ENCODE assay signal across 1 cellular context in the genomic region with DNA sequence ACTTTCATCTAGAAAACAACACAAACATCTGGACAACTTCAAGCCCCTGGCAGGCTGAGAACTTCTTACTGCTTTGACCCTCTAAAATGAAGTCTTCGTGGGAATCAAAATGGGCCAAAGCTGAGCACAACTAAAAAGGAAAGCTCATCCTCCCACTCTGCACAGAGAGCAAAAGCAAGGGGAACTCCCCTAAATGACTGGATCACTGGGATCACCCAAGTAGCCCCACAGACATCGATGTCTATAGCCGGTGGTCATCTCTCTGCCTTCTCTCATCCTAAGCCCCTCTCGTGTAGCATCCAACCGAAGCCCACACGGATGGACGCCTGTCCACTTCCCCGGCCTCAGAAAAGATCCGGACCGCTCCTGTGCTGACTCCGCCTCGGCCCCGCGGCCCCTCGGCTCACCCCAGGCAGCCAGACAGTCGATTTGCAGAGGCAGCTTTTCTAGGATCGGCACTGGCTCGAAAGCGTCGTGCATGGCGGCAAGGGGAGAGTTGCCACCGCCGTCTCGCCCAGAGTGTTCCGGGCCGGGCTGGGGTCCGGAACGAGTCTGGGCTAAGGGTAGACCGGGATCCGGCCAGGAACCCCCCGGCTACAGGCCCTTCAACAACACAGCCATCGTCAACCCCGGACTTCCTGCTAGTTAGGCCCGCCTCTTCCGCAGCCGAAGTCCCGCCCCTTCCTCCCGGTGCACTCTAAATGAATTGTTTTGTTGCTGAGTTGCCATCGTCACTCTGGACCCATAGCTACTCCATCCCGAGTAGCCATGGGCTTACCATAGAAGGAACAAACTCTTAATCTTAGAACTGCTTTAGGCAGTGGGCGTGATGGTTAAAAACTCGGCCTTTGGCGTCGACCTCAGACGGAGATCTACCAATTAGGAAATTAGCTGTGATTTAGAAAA.
TF ChIP-seq lines count a peak whose summit lies in the region.

A gene with protein sequence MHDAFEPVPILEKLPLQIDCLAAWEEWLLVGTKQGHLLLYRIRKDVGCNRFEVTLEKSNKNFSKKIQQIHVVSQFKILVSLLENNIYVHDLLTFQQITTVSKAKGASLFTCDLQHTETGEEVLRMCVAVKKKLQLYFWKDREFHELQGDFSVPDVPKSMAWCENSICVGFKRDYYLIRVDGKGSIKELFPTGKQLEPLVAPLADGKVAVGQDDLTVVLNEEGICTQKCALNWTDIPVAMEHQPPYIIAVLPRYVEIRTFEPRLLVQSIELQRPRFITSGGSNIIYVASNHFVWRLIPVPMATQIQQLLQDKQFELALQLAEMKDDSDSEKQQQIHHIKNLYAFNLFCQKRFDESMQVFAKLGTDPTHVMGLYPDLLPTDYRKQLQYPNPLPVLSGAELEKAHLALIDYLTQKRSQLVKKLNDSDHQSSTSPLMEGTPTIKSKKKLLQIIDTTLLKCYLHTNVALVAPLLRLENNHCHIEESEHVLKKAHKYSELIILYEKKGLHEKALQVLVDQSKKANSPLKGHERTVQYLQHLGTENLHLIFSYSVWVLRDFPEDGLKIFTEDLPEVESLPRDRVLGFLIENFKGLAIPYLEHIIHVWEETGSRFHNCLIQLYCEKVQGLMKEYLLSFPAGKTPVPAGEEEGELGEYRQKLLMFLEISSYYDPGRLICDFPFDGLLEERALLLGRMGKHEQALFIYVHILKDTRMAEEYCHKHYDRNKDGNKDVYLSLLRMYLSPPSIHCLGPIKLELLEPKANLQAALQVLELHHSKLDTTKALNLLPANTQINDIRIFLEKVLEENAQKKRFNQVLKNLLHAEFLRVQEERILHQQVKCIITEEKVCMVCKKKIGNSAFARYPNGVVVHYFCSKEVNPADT (minus strand): TSS at position 631 of the 906 bp plus-strand sequence. CDS start 151 bp downstream, at position 480.

TF ChIP-seq in K562, 482 proteins besides CTCF, POLR2A, EP300 and RAD21 (continued from another document and continues in another):
- TF ChIP-seq, protein P1, sequence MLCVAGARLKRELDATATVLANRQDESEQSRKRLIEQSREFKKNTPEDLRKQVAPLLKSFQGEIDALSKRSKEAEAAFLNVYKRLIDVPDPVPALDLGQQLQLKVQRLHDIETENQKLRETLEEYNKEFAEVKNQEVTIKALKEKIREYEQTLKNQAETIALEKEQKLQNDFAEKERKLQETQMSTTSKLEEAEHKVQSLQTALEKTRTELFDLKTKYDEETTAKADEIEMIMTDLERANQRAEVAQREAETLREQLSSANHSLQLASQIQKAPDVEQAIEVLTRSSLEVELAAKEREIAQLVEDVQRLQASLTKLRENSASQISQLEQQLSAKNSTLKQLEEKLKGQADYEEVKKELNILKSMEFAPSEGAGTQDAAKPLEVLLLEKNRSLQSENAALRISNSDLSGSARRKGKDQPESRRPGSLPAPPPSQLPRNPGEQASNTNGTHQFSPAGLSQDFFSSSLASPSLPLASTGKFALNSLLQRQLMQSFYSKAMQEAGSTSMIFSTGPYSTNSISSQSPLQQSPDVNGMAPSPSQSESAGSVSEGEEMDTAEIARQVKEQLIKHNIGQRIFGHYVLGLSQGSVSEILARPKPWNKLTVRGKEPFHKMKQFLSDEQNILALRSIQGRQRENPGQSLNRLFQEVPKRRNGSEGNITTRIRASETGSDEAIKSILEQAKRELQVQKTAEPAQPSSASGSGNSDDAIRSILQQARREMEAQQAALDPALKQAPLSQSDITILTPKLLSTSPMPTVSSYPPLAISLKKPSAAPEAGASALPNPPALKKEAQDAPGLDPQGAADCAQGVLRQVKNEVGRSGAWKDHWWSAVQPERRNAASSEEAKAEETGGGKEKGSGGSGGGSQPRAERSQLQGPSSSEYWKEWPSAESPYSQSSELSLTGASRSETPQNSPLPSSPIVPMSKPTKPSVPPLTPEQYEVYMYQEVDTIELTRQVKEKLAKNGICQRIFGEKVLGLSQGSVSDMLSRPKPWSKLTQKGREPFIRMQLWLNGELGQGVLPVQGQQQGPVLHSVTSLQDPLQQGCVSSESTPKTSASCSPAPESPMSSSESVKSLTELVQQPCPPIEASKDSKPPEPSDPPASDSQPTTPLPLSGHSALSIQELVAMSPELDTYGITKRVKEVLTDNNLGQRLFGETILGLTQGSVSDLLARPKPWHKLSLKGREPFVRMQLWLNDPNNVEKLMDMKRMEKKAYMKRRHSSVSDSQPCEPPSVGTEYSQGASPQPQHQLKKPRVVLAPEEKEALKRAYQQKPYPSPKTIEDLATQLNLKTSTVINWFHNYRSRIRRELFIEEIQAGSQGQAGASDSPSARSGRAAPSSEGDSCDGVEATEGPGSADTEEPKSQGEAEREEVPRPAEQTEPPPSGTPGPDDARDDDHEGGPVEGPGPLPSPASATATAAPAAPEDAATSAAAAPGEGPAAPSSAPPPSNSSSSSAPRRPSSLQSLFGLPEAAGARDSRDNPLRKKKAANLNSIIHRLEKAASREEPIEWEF (CRISPR knock-in tag; IDR thresholded peaks at IDR 0.05): no peak
- TF ChIP-seq SMARCC2 (IDR thresholded peaks at IDR 0.05; ENCODE audit: low read depth): no peak
- TF ChIP-seq, protein P2, sequence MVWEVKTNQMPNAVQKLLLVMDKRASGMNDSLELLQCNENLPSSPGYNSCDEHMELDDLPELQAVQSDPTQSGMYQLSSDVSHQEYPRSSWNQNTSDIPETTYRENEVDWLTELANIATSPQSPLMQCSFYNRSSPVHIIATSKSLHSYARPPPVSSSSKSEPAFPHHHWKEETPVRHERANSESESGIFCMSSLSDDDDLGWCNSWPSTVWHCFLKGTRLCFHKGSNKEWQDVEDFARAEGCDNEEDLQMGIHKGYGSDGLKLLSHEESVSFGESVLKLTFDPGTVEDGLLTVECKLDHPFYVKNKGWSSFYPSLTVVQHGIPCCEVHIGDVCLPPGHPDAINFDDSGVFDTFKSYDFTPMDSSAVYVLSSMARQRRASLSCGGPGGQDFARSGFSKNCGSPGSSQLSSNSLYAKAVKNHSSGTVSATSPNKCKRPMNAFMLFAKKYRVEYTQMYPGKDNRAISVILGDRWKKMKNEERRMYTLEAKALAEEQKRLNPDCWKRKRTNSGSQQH (CRISPR knock-in tag; IDR thresholded peaks at IDR 0.05): peak; percentile 28; the same call in 1 of the 2 replicates
- TF ChIP-seq ZNF589 (CRISPR knock-in tag; IDR thresholded peaks at IDR 0.05; ENCODE audit: low read depth): no peak
- TF ChIP-seq PML (IDR thresholded peaks at IDR 0.05; ENCODE audit: low read length): peak; percentile 45
- TF ChIP-seq PPARD (CRISPR knock-in tag; IDR thresholded peaks at IDR 0.05): no peak
- TF ChIP-seq, protein P3, sequence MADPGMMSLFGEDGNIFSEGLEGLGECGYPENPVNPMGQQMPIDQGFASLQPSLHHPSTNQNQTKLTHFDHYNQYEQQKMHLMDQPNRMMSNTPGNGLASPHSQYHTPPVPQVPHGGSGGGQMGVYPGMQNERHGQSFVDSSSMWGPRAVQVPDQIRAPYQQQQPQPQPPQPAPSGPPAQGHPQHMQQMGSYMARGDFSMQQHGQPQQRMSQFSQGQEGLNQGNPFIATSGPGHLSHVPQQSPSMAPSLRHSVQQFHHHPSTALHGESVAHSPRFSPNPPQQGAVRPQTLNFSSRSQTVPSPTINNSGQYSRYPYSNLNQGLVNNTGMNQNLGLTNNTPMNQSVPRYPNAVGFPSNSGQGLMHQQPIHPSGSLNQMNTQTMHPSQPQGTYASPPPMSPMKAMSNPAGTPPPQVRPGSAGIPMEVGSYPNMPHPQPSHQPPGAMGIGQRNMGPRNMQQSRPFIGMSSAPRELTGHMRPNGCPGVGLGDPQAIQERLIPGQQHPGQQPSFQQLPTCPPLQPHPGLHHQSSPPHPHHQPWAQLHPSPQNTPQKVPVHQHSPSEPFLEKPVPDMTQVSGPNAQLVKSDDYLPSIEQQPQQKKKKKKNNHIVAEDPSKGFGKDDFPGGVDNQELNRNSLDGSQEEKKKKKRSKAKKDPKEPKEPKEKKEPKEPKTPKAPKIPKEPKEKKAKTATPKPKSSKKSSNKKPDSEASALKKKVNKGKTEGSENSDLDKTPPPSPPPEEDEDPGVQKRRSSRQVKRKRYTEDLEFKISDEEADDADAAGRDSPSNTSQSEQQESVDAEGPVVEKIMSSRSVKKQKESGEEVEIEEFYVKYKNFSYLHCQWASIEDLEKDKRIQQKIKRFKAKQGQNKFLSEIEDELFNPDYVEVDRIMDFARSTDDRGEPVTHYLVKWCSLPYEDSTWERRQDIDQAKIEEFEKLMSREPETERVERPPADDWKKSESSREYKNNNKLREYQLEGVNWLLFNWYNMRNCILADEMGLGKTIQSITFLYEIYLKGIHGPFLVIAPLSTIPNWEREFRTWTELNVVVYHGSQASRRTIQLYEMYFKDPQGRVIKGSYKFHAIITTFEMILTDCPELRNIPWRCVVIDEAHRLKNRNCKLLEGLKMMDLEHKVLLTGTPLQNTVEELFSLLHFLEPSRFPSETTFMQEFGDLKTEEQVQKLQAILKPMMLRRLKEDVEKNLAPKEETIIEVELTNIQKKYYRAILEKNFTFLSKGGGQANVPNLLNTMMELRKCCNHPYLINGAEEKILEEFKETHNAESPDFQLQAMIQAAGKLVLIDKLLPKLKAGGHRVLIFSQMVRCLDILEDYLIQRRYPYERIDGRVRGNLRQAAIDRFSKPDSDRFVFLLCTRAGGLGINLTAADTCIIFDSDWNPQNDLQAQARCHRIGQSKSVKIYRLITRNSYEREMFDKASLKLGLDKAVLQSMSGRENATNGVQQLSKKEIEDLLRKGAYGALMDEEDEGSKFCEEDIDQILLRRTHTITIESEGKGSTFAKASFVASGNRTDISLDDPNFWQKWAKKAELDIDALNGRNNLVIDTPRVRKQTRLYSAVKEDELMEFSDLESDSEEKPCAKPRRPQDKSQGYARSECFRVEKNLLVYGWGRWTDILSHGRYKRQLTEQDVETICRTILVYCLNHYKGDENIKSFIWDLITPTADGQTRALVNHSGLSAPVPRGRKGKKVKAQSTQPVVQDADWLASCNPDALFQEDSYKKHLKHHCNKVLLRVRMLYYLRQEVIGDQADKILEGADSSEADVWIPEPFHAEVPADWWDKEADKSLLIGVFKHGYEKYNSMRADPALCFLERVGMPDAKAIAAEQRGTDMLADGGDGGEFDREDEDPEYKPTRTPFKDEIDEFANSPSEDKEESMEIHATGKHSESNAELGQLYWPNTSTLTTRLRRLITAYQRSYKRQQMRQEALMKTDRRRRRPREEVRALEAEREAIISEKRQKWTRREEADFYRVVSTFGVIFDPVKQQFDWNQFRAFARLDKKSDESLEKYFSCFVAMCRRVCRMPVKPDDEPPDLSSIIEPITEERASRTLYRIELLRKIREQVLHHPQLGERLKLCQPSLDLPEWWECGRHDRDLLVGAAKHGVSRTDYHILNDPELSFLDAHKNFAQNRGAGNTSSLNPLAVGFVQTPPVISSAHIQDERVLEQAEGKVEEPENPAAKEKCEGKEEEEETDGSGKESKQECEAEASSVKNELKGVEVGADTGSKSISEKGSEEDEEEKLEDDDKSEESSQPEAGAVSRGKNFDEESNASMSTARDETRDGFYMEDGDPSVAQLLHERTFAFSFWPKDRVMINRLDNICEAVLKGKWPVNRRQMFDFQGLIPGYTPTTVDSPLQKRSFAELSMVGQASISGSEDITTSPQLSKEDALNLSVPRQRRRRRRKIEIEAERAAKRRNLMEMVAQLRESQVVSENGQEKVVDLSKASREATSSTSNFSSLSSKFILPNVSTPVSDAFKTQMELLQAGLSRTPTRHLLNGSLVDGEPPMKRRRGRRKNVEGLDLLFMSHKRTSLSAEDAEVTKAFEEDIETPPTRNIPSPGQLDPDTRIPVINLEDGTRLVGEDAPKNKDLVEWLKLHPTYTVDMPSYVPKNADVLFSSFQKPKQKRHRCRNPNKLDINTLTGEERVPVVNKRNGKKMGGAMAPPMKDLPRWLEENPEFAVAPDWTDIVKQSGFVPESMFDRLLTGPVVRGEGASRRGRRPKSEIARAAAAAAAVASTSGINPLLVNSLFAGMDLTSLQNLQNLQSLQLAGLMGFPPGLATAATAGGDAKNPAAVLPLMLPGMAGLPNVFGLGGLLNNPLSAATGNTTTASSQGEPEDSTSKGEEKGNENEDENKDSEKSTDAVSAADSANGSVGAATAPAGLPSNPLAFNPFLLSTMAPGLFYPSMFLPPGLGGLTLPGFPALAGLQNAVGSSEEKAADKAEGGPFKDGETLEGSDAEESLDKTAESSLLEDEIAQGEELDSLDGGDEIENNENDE (IDR thresholded peaks at IDR 0.05; ENCODE audit: low read depth, low read length): no peak
- no peak for TF ChIP-seq KLF1 (tag; IDR thresholded peaks at IDR 0.05)
- TF ChIP-seq ATF1 (CRISPR knock-in tag; IDR thresholded peaks at IDR 0.05): no peak
- peak; percentile 33; the same call in 1 of the 2 replicates for TF ChIP-seq ATF1 (tag; IDR thresholded peaks at IDR 0.05)
- no peak for TF ChIP-seq ZNF551 (CRISPR knock-in tag; IDR thresholded peaks at IDR 0.05)
- peak; percentile 90 for TF ChIP-seq ELF2 (CRISPR knock-in tag; IDR thresholded peaks at IDR 0.05)
- TF ChIP-seq, protein P4, sequence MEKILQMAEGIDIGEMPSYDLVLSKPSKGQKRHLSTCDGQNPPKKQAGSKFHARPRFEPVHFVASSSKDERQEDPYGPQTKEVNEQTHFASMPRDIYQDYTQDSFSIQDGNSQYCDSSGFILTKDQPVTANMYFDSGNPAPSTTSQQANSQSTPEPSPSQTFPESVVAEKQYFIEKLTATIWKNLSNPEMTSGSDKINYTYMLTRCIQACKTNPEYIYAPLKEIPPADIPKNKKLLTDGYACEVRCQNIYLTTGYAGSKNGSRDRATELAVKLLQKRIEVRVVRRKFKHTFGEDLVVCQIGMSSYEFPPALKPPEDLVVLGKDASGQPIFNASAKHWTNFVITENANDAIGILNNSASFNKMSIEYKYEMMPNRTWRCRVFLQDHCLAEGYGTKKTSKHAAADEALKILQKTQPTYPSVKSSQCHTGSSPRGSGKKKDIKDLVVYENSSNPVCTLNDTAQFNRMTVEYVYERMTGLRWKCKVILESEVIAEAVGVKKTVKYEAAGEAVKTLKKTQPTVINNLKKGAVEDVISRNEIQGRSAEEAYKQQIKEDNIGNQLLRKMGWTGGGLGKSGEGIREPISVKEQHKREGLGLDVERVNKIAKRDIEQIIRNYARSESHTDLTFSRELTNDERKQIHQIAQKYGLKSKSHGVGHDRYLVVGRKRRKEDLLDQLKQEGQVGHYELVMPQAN (IDR thresholded peaks at IDR 0.05; ENCODE audit: borderline replicate concordance): peak; percentile 84; the same call in 1 of the 2 replicates
- no peak for TF ChIP-seq RBM34 (IDR thresholded peaks at IDR 0.05; ENCODE audit: borderline replicate concordance, insufficient read depth, low read length)
- no peak for TF ChIP-seq HDAC6 (IDR thresholded peaks at IDR 0.05; ENCODE audit: low read depth, low read length)
- TF ChIP-seq ZNF766 (CRISPR knock-in tag; conservative IDR thresholded peaks at IDR 0.05): no peak
- no peak for TF ChIP-seq PURB (CRISPR knock-in tag; IDR thresholded peaks at IDR 0.05; ENCODE audit: low read depth)
